ENCODE assay signal across 9 cellular contexts in genomic region chr3:9600597-9600996, GRCh38. TPM values are rescaled to one million over a fixed set of nuclear protein-coding genes. Genes with fewer than 3 reads are reported as not detected.
DNase-seq lines count a peak whose midpoint lies in the region; ATAC-seq and TF ChIP-seq lines count a peak whose summit lies in the region.
"Had no signal": no experiment of that assay in that cellular context is flagged by ENCODE, and none has a peak within 500 bp of the region (broad histone marks: within the 10 kb centered on the region; RNA-seq: fewer than 3 reads in every experiment).

No MANE protein-coding gene starts in this region.

- peaks cover 7% of the 10 kb centered on the region for H3K9me3 Mint-ChIP-seq in activated T-cell treated with anti-CD3 and anti-CD28 coated beads, Interleukin-2, amount 50 U/mL, for 4 hours
- H3K9me3 Mint-ChIP-seq in stimulated activated naive CD8-positive, alpha-beta T cell treated with anti-CD3 and anti-CD28 coated beads, Interleukin-15, amount 100 ng/mL, for 72 hours: peaks cover 4 to 6% of the 10 kb centered on the region in 2 donors

- peak; percentile 58 to 62 for ATAC-seq in activated T-cell treated with anti-CD3 and anti-CD28 coated beads, Interleukin-2, amount 50 U/mL, for 4 hours
- ATAC-seq in stimulated activated naive CD8-positive, alpha-beta T cell treated with anti-CD3 and anti-CD28 coated beads, Interleukin-15, amount 100 ng/mL, for 72 hours: peak; percentile 69
- ATAC-seq in HG03521 (IDR thresholded peaks at IDR 0.05; ENCODE audit: unreplicated experiment) (no peak), GM19328 (IDR thresholded peaks at IDR 0.05; ENCODE audit: unreplicated experiment) (no peak)

- H3K36me3 Mint-ChIP-seq in activated T-cell treated with anti-CD3 and anti-CD28 coated beads, Interleukin-2, amount 50 U/mL, for 4 hours (ENCODE audit: insufficient read depth): no peaks in the 10 kb centered on the region

- H3K27ac Mint-ChIP-seq in stimulated activated naive CD8-positive, alpha-beta T cell treated with anti-CD3 and anti-CD28 coated beads, Interleukin-15, amount 100 ng/mL, for 72 hours: no peak overlapping the region

- H3K4me1 Mint-ChIP-seq in activated T-cell treated with anti-CD3 and anti-CD28 coated beads, Interleukin-2, amount 50 U/mL, for 4 hours (ENCODE audit: low read depth): peaks cover 2% of the 10 kb centered on the region
- peaks cover 14% of the 10 kb centered on the region for H3K4me1 Mint-ChIP-seq in stimulated activated naive CD8-positive, alpha-beta T cell treated with anti-CD3 and anti-CD28 coated beads, Interleukin-15, amount 100 ng/mL, for 72 hours

- no peak overlapping the region for H3K4me3 Mint-ChIP-seq in activated T-cell treated with anti-CD3 and anti-CD28 coated beads, Interleukin-2, amount 50 U/mL, for 4 hours
- H3K4me3 Mint-ChIP-seq in stimulated activated naive CD8-positive, alpha-beta T cell treated with anti-CD3 and anti-CD28 coated beads, Interleukin-15, amount 100 ng/mL, for 72 hours: peak overlapping the region; percentile 17 to 34

- TF ChIP-seq CTCF in GM13977 (IDR thresholded peaks at IDR 0.05; ENCODE audit: extremely low read depth, insufficient read depth, missing control alignments): no peak

- H3K27me3 Mint-ChIP-seq in activated T-cell treated with anti-CD3 and anti-CD28 coated beads, Interleukin-2, amount 50 U/mL, for 4 hours (ENCODE audit: low read depth): peaks cover 53% of the 10 kb centered on the region
- H3K27me3 Mint-ChIP-seq in stimulated activated naive CD8-positive, alpha-beta T cell treated with anti-CD3 and anti-CD28 coated beads, Interleukin-15, amount 100 ng/mL, for 72 hours: peaks cover 60% of the 10 kb centered on the region

- peak; percentile 8 for DNase-seq in NCI-H146 (lab: John Stamatoyannopoulos, UW)
- DNase-seq in NCI-H146 treated with DMSO at 0.1 percent for 48 hours (lab: John Stamatoyannopoulos, UW; ENCODE audit: unreplicated experiment): no peak
- no peak for DNase-seq in activated T-cell treated with anti-CD3 and anti-CD28 coated beads, Interleukin-2, amount 50 U/mL, for 4 hours
- peak in 27 of 51 donors; percentile 1 to 46 (median 14) for DNase-seq in hypothalamus (lab: John Stamatoyannopoulos, UW)
- peak; percentile 9 to 11 for DNase-seq in stimulated activated naive CD8-positive, alpha-beta T cell treated with anti-CD3 and anti-CD28 coated beads, Interleukin-15, amount 100 ng/mL, for 72 hours
- DNase-seq in GM13977 (ENCODE audit: low spot score): no peak

- in situ Hi-C loops in GM13977 (cut with MboI; ENCODE audit: low pct_unique_long_range_greater_than_20kb, low sequenced_read_pairs, unreplicated experiment): no loop called here

RNA-seq across cellular contexts. Expression of gene LHFPL4, which starts 47.0 kb away (rescaled TPM):
- total RNA-seq in activated T-cell treated with anti-CD3 and anti-CD28 coated beads, Interleukin-2, amount 50 U/mL, for 4 hours: not detected
- total RNA-seq: T-helper 2 cell treated with Interferon-gamma antibody and Interleukin-4, amounts not matched to agents 100 ng/mL and 5 ng/mL, for 36 hours had no signal

RNA-seq across cellular contexts. Expression of gene MTMR14, which starts 48.7 kb away (rescaled TPM):
- total RNA-seq in activated T-cell treated with anti-CD3 and anti-CD28 coated beads, Interleukin-2, amount 50 U/mL, for 4 hours: 10 to 100 TPM; 42.5 to 47.6 (median 44.1) TPM

Comparison
In these comparisons a context has a peak if more than half of its experiments do, and no peak if none do; other contexts are left out.
1. DNase-seq: peak in NCI-H146 (single experiment), hypothalamus (27 of 51) and stimulated activated naive CD8-positive, alpha-beta T cell treated with anti-CD3 and anti-CD28 coated beads, Interleukin-15, amount 100 ng/mL, for 72 hours (2 of 2); none in NCI-H146 treated with DMSO at 0.1 percent for 48 hours (single experiment), activated T-cell treated with anti-CD3 and anti-CD28 coated beads, Interleukin-2, amount 50 U/mL, for 4 hours (single experiment) and GM13977 (single experiment).
2. ATAC-seq: peak in activated T-cell treated with anti-CD3 and anti-CD28 coated beads, Interleukin-2, amount 50 U/mL, for 4 hours (2 of 2) and stimulated activated naive CD8-positive, alpha-beta T cell treated with anti-CD3 and anti-CD28 coated beads, Interleukin-15, amount 100 ng/mL, for 72 hours (single experiment); none in HG03521 (single experiment) and GM19328 (single experiment).